Comparison of ENCODE assay signal across 11 cellular contexts in genomic region chr6:109478222-109478805, GRCh38. TPM values are rescaled to one million over a fixed set of nuclear protein-coding genes. Genes with fewer than 3 reads are reported as not detected.
DNase-seq lines count a peak whose midpoint lies in the region; ATAC-seq, FAIRE-seq and TF ChIP-seq lines count a peak whose summit lies in the region.
"Had no signal": no experiment of that assay in that cellular context is flagged by ENCODE, and none has a peak within 500 bp of the region (broad histone marks: within the 10 kb centered on the region; RNA-seq: fewer than 3 reads in every experiment).

No MANE protein-coding gene starts in this region.

- no peak for TF ChIP-seq RAD21 in HepG2 (CRISPR knock-in tag; IDR thresholded peaks at IDR 0.05)

- H3K4me2 ChIP-seq in HepG2 (ENCODE audit: low read depth, low read length) = peak overlapping the region; percentile 65

- H3K9me3 Mint-ChIP-seq in activated CD4-positive, alpha-beta memory T cell treated with anti-CD3 and anti-CD28 coated beads, Interleukin-2, amount 10 ng/mL, durations not matched to agents 7 days and 5 days = no peaks in the 10 kb centered on the region

- H3K9me3 ChIP-seq in HepG2 (ENCODE audit: low read length) = no peaks in the 10 kb centered on the region
- no peaks in the 10 kb centered on the region for H3K9me3 ChIP-seq in right lobe of liver
- no peaks in the 10 kb centered on the region for H3K9me3 ChIP-seq in iPS-15b (ENCODE audit: control insufficient read depth, insufficient read depth, low read length)
- H3K9me3 ChIP-seq: testis had no signal

- H3K27me3 ChIP-seq in HepG2 (ENCODE audit: control insufficient read depth in 1 of 2, insufficient read depth in 2 of 2, low read length in 2 of 2) (no peaks in the 10 kb centered on the region), right lobe of liver (no peaks in the 10 kb centered on the region), iPS-15b (ENCODE audit: control insufficient read depth, insufficient read depth, low read length) (no peaks in the 10 kb centered on the region)
- H3K27me3 ChIP-seq: testis had no signal

- WGBS in HepG2 (ENCODE audit: low lambda C conversion rate) = 77% methylated on average over 9 of the region's 9 CpGs
- WGBS in right lobe of liver (ENCODE audit: insufficient coverage, low coverage, low lambda C conversion rate, missing lambda C conversion rate) = 91% methylated on average over 9 of the region's 9 CpGs

- TF ChIP-seq POLR2A in HepG2 (IDR thresholded peaks at IDR 0.05; ENCODE audit: insufficient read depth in 1 of 2, low read depth in 2 of 2, low read length in 2 of 2) (no peak), right lobe of liver (IDR thresholded peaks at IDR 0.05) (no peak)

- ATAC-seq in HepG2 = no peak
- ATAC-seq in right lobe of liver = no peak
- no peak for ATAC-seq in HG03135 (IDR thresholded peaks at IDR 0.05; ENCODE audit: unreplicated experiment)

- TF ChIP-seq CTCF in HepG2 (CRISPR knock-in tag; IDR thresholded peaks at IDR 0.05) (no peak), right lobe of liver (IDR thresholded peaks at IDR 0.05) (no peak)

- no peaks in the 10 kb centered on the region for H4K20me1 ChIP-seq in HepG2 (ENCODE audit: insufficient read depth, low read length)

- peaks cover 74% of the 10 kb centered on the region for H3K4me1 Mint-ChIP-seq in activated CD4-positive, alpha-beta memory T cell treated with anti-CD3 and anti-CD28 coated beads, Interleukin-2, amount 10 ng/mL, durations not matched to agents 7 days and 5 days

- H3K79me2 ChIP-seq in HepG2 (ENCODE audit: insufficient read depth, low read length) = peaks cover 22% of the 10 kb centered on the region

- H3K4me1 ChIP-seq in HepG2 (ENCODE audit: insufficient read depth, low read length) (peaks cover 63% of the 10 kb centered on the region), right lobe of liver (peaks cover 0 to 27% (median 4%) of the 10 kb centered on the region in 4 donors), iPS-15b (ENCODE audit: control insufficient read depth, insufficient read depth, low read length) (peaks cover 15% of the 10 kb centered on the region)

- FAIRE-seq in HepG2 (lab: Jason Lieb, UNC) = no peak

- H3K27ac ChIP-seq in HepG2 (ENCODE audit: extremely low read length, insufficient read depth, low read length) (peak overlapping the region; percentile 36), right lobe of liver (no peak overlapping the region), substantia nigra (ENCODE audit: low read depth, low read length, poor library complexity, severe bottlenecking) (no peak overlapping the region)
- H3K27ac ChIP-seq: testis had no signal

- no peak for TF ChIP-seq EP300 in HepG2 (IDR thresholded peaks at IDR 0.05; ENCODE audit: low read depth in 2 of 2, low read length in 2 of 2)
- TF ChIP-seq EP300 in HepG2 (CRISPR knock-in tag; IDR thresholded peaks at IDR 0.05; ENCODE audit: borderline replicate concordance) = no peak

- POLR2A ChIA-PET in HepG2 (lab: Yijun Ruan, JAX) = no interaction called here
- POLR2A ChIA-PET in activated CD4-positive, alpha-beta memory T cell treated with anti-CD3 and anti-CD28 coated beads, Interleukin-2, amount 10 ng/mL, durations not matched to agents 7 days and 5 days (lab: Charles Lee) = interaction anchor here (0.6 to 8.1 kb wide), 8 partner anchors 13 to 384 kb away, joined by 3 to 139 read pairs (median 4); partner anchors contain the start of genes CD164, MICAL1 and SESN1

- H3K36me3 ChIP-seq in HepG2 (replicated peaks in 1 of 2; ENCODE audit: control insufficient read depth in 1 of 2, insufficient read depth in 2 of 2, low read length in 2 of 2) = peaks cover 7 to 27% of the 10 kb centered on the region in 2 experiments; a peak in 4 of 5 replicates
- H3K36me3 ChIP-seq in right lobe of liver = peaks cover 0 to 27% (median 3%) of the 10 kb centered on the region in 4 donors
- peaks cover 32% of the 10 kb centered on the region for H3K36me3 ChIP-seq in iPS-15b (ENCODE audit: control insufficient read depth, insufficient read depth, low read length)

- in situ Hi-C loops in HepG2 (cut with HindIII; ENCODE audit: extremely low pct_ligation_motif_present, low pct_unique_long_range_greater_than_20kb) = no loop called here

- intact Hi-C loops in HepG2 (cut with micrococcal nuclease; ENCODE audit: unreplicated experiment) = loop anchor here (2.0 kb wide), 1 partner anchor 38 kb away; the partner anchor contains the start of genes PPIL6 and SMPD2
- intact Hi-C loops in right lobe of liver (cut with DNase I) = no loop called here

- no peak overlapping the region for H2AFZ ChIP-seq in HepG2 (ENCODE audit: low read length)

- H3K4me3 ChIP-seq in HepG2 (replicated peaks in 1 of 3; ENCODE audit: insufficient read depth in 1 of 3, low read depth in 2 of 3, low read length in 3 of 3) (peak overlapping the region in 2 of 3 experiments; percentile 1 to 25; a peak in 2 of 6 replicates), right lobe of liver (no peak overlapping the region), iPS-15b (ENCODE audit: low read depth, low read length) (peak overlapping the region; percentile 36)
- H3K4me3 ChIP-seq: testis had no signal

- CTCF ChIA-PET in HepG2 (lab: Yijun Ruan, JAX; ENCODE audit: low intra/inter-chr PET ratio, low total read pairs) = no interaction called here
- CTCF ChIA-PET in activated CD4-positive, alpha-beta memory T cell treated with anti-CD3 and anti-CD28 coated beads, Interleukin-2, amount 10 ng/mL, durations not matched to agents 7 days and 5 days (lab: Charles Lee) = interaction anchor here (0.6 to 0.7 kb wide), 3 partner anchors 18 to 317 kb away, joined by 3 to 4 read pairs (median 3); no protein-coding TSS in a partner anchor

- BruUV-seq in HepG2 (replicated peaks; lab: Mats Ljungman, UMichigan) = no TSS peak

- peak overlapping the region; percentile 74 for H3K4me3 Mint-ChIP-seq in activated CD4-positive, alpha-beta memory T cell treated with anti-CD3 and anti-CD28 coated beads, Interleukin-2, amount 10 ng/mL, durations not matched to agents 7 days and 5 days

- H3K36me3 Mint-ChIP-seq in activated CD4-positive, alpha-beta memory T cell treated with anti-CD3 and anti-CD28 coated beads, Interleukin-2, amount 10 ng/mL, durations not matched to agents 7 days and 5 days (ENCODE audit: low read depth) = peaks cover 76% of the 10 kb centered on the region

- no peak overlapping the region for H3K9ac ChIP-seq in HepG2 (ENCODE audit: insufficient read depth, low read depth, low read length)
- no peak overlapping the region for H3K9ac ChIP-seq in iPS-15b (ENCODE audit: low read depth, low read length)

- H3K27me3 Mint-ChIP-seq in activated CD4-positive, alpha-beta memory T cell treated with anti-CD3 and anti-CD28 coated beads, Interleukin-2, amount 10 ng/mL, durations not matched to agents 7 days and 5 days = no peaks in the 10 kb centered on the region

- DNase-seq in HepG2 (ENCODE audit: low spot score) = no peak
- no peak for DNase-seq in right lobe of liver
- DNase-seq in activated CD4-positive, alpha-beta memory T cell treated with anti-CD3 and anti-CD28 coated beads, Interleukin-2, amount 10 ng/mL, durations not matched to agents 7 days and 5 days = no peak
- DNase-seq in T1000 (lab: John Stamatoyannopoulos, UW) = no peak
- DNase-seq in NCI-H146 (lab: John Stamatoyannopoulos, UW) = no peak
- no peak for DNase-seq in substantia nigra (lab: John Stamatoyannopoulos, UW)
- DNase-seq: amniotic stem cell, NCI-H446, testis had no signal

- peak overlapping the region; percentile 67 for H3K27ac Mint-ChIP-seq in activated CD4-positive, alpha-beta memory T cell treated with anti-CD3 and anti-CD28 coated beads, Interleukin-2, amount 10 ng/mL, durations not matched to agents 7 days and 5 days

RNA-seq across cellular contexts. Expression of gene ZBTB24, which starts 4.7 kb away (rescaled TPM):
- total RNA-seq in HepG2 (2016; rRNA removed; fragmentation: Illumina TruSeq; extraction: Trizol) (6.2 and 8.7 TPM in 2 replicates), right lobe of liver (1 to 10 TPM; 2.4 to 3.6 (median 2.7) TPM)
- total RNA-seq in HepG2 (2016; cell fraction: cytosol; rRNA removed; fragmentation: Illumina TruSeq; extraction: Trizol; ENCODE audit: low read depth) = 1.1 and 1.2 TPM in 2 replicates
- 6.7 and 8.3 TPM in 2 replicates for total RNA-seq in HepG2 (2016; cell fraction: insoluble cytoplasmic fraction; rRNA removed; fragmentation: Illumina TruSeq; extraction: Trizol)
- total RNA-seq in HepG2 (2016; cell fraction: membrane; rRNA removed; fragmentation: Illumina TruSeq; extraction: Trizol) = 4.0 and 4.6 TPM in 2 replicates
- 5.4 and 5.8 TPM in 2 replicates for total RNA-seq in HepG2 (2016; cell fraction: nucleus; rRNA removed; fragmentation: Illumina TruSeq; extraction: Trizol)
- 1.5 and 1.6 TPM in 2 replicates for polyA plus RNA-seq in HepG2 (2011; rRNA removed)
- polyA plus RNA-seq in HepG2 (2011; cell fraction: cytosol; rRNA removed) = 1.0 and 1.4 TPM in 2 replicates
- 1.5 and 1.7 TPM in 2 replicates for polyA plus RNA-seq in HepG2 (2011; cell fraction: nucleus; rRNA removed)
- polyA plus RNA-seq in HepG2 (2012) = 2.3 and 2.8 TPM in 2 replicates
- polyA plus RNA-seq in HepG2 (2016; cell fraction: cytosol; fragmentation: Illumina TruSeq; extraction: Trizol; ENCODE audit: low read depth) = 0.88 and 0.89 TPM in 2 replicates
- 6.1 and 6.3 TPM in 2 replicates for polyA plus RNA-seq in HepG2 (2016; cell fraction: insoluble cytoplasmic fraction; fragmentation: Illumina TruSeq; extraction: Trizol; ENCODE audit: low read depth)
- polyA plus RNA-seq in HepG2 (2016; cell fraction: membrane; fragmentation: Illumina TruSeq; extraction: Trizol; ENCODE audit: low read depth) = 1.9 and 2.0 TPM in 2 replicates
- 7.1 and 7.4 TPM in 2 replicates for polyA plus RNA-seq in HepG2 (2016; cell fraction: nucleus; fragmentation: Illumina TruSeq; extraction: Trizol; ENCODE audit: insufficient read depth, low read depth)
- 1.3 and 9.1 TPM in 2 replicates for polyA minus RNA-seq in HepG2 (2011; rRNA and poly(A)+ RNA removed; ENCODE audit: low replicate concordance)
- 2.5 and 3.1 TPM in 2 replicates for polyA minus RNA-seq in HepG2 (2011; cell fraction: cytosol; rRNA and poly(A)+ RNA removed)
- polyA minus RNA-seq in HepG2 (2011; cell fraction: nucleus; rRNA and poly(A)+ RNA removed) = 4.1 and 4.4 TPM in 2 replicates
- total RNA-seq in activated CD4-positive, alpha-beta memory T cell treated with anti-CD3 and anti-CD28 coated beads, Interleukin-2, amount 10 ng/mL, durations not matched to agents 7 days and 5 days = 10 to 100 TPM; 16.5 to 17.5 TPM

RNA-seq across cellular contexts. Expression of gene MICAL1, which starts 22.7 kb away (rescaled TPM):
- 1.9 and 6.9 TPM in 2 replicates for total RNA-seq in HepG2 (2016; rRNA removed; fragmentation: Illumina TruSeq; extraction: Trizol)
- total RNA-seq in HepG2 (2016; cell fraction: cytosol; rRNA removed; fragmentation: Illumina TruSeq; extraction: Trizol; ENCODE audit: low read depth) = 1.1 and 2.9 TPM in 2 replicates
- 2.2 and 7.5 TPM in 2 replicates for total RNA-seq in HepG2 (2016; cell fraction: insoluble cytoplasmic fraction; rRNA removed; fragmentation: Illumina TruSeq; extraction: Trizol)
- total RNA-seq in HepG2 (2016; cell fraction: membrane; rRNA removed; fragmentation: Illumina TruSeq; extraction: Trizol) = 0.87 and 1.4 TPM in 2 replicates
- 10.6 and 12.0 TPM in 2 replicates for total RNA-seq in HepG2 (2016; cell fraction: nucleus; rRNA removed; fragmentation: Illumina TruSeq; extraction: Trizol)
- polyA plus RNA-seq in HepG2 (2011; rRNA removed) = 39.0 and 48.0 TPM in 2 replicates
- polyA plus RNA-seq in HepG2 (2011; cell fraction: cytosol; rRNA removed) = 6.7 and 9.8 TPM in 2 replicates
- polyA plus RNA-seq in HepG2 (2011; cell fraction: nucleus; rRNA removed) = 432 and 521 TPM in 2 replicates
- polyA plus RNA-seq in HepG2 (2012) = 10.5 and 18.1 TPM in 2 replicates
- 0.25 and 0.36 TPM in 2 replicates for polyA plus RNA-seq in HepG2 (2016; cell fraction: cytosol; fragmentation: Illumina TruSeq; extraction: Trizol; ENCODE audit: low read depth)
- 2.0 and 2.3 TPM in 2 replicates for polyA plus RNA-seq in HepG2 (2016; cell fraction: insoluble cytoplasmic fraction; fragmentation: Illumina TruSeq; extraction: Trizol; ENCODE audit: low read depth)
- polyA plus RNA-seq in HepG2 (2016; cell fraction: membrane; fragmentation: Illumina TruSeq; extraction: Trizol; ENCODE audit: low read depth) = 0.81 and 0.95 TPM in 2 replicates
- polyA plus RNA-seq in HepG2 (2016; cell fraction: nucleus; fragmentation: Illumina TruSeq; extraction: Trizol; ENCODE audit: insufficient read depth, low read depth) = 40.3 and 54.1 TPM in 2 replicates
- 6.9 and 18.4 TPM in 2 replicates for polyA minus RNA-seq in HepG2 (2011; rRNA and poly(A)+ RNA removed; ENCODE audit: low replicate concordance)
- polyA minus RNA-seq in HepG2 (2011; cell fraction: cytosol; rRNA and poly(A)+ RNA removed) = 4.7 and 5.5 TPM in 2 replicates
- polyA minus RNA-seq in HepG2 (2011; cell fraction: nucleus; rRNA and poly(A)+ RNA removed) = 36.2 and 38.4 TPM in 2 replicates
- 10 to 100 TPM in 2 of 6 experiments, 1 to 10 TPM in 4; 1.4 to 11.7 (median 5.2) TPM for total RNA-seq in right lobe of liver
- total RNA-seq in activated CD4-positive, alpha-beta memory T cell treated with anti-CD3 and anti-CD28 coated beads, Interleukin-2, amount 10 ng/mL, durations not matched to agents 7 days and 5 days = 100 to 1,000 TPM; 125 to 128 TPM

RNA-seq across cellular contexts. Expression of gene SMPD2, which starts 37.8 kb away (rescaled TPM):
- total RNA-seq in HepG2 (2016; rRNA removed; fragmentation: Illumina TruSeq; extraction: Trizol) (6.7 and 10.6 TPM in 2 replicates), right lobe of liver (1 to 10 TPM; 3.2 to 7.7 (median 4.0) TPM)
- 4.6 and 5.2 TPM in 2 replicates for total RNA-seq in HepG2 (2016; cell fraction: cytosol; rRNA removed; fragmentation: Illumina TruSeq; extraction: Trizol; ENCODE audit: low read depth)
- 7.4 and 12.3 TPM in 2 replicates for total RNA-seq in HepG2 (2016; cell fraction: insoluble cytoplasmic fraction; rRNA removed; fragmentation: Illumina TruSeq; extraction: Trizol)
- 8.5 and 8.7 TPM in 2 replicates for total RNA-seq in HepG2 (2016; cell fraction: membrane; rRNA removed; fragmentation: Illumina TruSeq; extraction: Trizol)
- total RNA-seq in HepG2 (2016; cell fraction: nucleus; rRNA removed; fragmentation: Illumina TruSeq; extraction: Trizol) = 12.1 and 13.9 TPM in 2 replicates
- 5.9 and 6.9 TPM in 2 replicates for polyA plus RNA-seq in HepG2 (2011; rRNA removed)
- polyA plus RNA-seq in HepG2 (2011; cell fraction: cytosol; rRNA removed) = 5.0 and 5.8 TPM in 2 replicates
- 15.0 and 17.9 TPM in 2 replicates for polyA plus RNA-seq in HepG2 (2011; cell fraction: nucleus; rRNA removed)
- 2.4 and 4.1 TPM in 2 replicates for polyA plus RNA-seq in HepG2 (2012)
- 5.7 and 6.5 TPM in 2 replicates for polyA plus RNA-seq in HepG2 (2016; cell fraction: cytosol; fragmentation: Illumina TruSeq; extraction: Trizol; ENCODE audit: low read depth)
- polyA plus RNA-seq in HepG2 (2016; cell fraction: insoluble cytoplasmic fraction; fragmentation: Illumina TruSeq; extraction: Trizol; ENCODE audit: low read depth) = 7.1 and 7.3 TPM in 2 replicates
- 5.9 and 8.0 TPM in 2 replicates for polyA plus RNA-seq in HepG2 (2016; cell fraction: membrane; fragmentation: Illumina TruSeq; extraction: Trizol; ENCODE audit: low read depth)
- 13.1 and 18.5 TPM in 2 replicates for polyA plus RNA-seq in HepG2 (2016; cell fraction: nucleus; fragmentation: Illumina TruSeq; extraction: Trizol; ENCODE audit: insufficient read depth, low read depth)
- polyA minus RNA-seq in HepG2 (2011; rRNA and poly(A)+ RNA removed; ENCODE audit: low replicate concordance) = 8.7 and 50.0 TPM in 2 replicates
- 1.8 and 3.3 TPM in 2 replicates for polyA minus RNA-seq in HepG2 (2011; cell fraction: cytosol; rRNA and poly(A)+ RNA removed)
- 15.7 and 21.8 TPM in 2 replicates for polyA minus RNA-seq in HepG2 (2011; cell fraction: nucleus; rRNA and poly(A)+ RNA removed)
- total RNA-seq in activated CD4-positive, alpha-beta memory T cell treated with anti-CD3 and anti-CD28 coated beads, Interleukin-2, amount 10 ng/mL, durations not matched to agents 7 days and 5 days = 10 to 100 TPM; 15.9 to 16.9 TPM

RNA-seq across cellular contexts. Expression of gene PPIL6, which starts 37.9 kb away (rescaled TPM):
- total RNA-seq in HepG2 (2016; rRNA removed; fragmentation: Illumina TruSeq; extraction: Trizol) (0.22 TPM in 1 of 2 replicates, not detected in the other), right lobe of liver (under 1 TPM in 4 of 6 experiments, not detected in 2; 0.12 to 0.42 (median 0.33) TPM)
- not detected in 2 replicates for total RNA-seq in HepG2 (2016; cell fraction: cytosol; rRNA removed; fragmentation: Illumina TruSeq; extraction: Trizol; ENCODE audit: low read depth)
- total RNA-seq in HepG2 (2016; cell fraction: insoluble cytoplasmic fraction; rRNA removed; fragmentation: Illumina TruSeq; extraction: Trizol) = 0.16 and 0.48 TPM in 2 replicates
- total RNA-seq in HepG2 (2016; cell fraction: membrane; rRNA removed; fragmentation: Illumina TruSeq; extraction: Trizol) = 0.19 TPM in 1 of 2 replicates, not detected in the other
- not detected in 2 replicates for total RNA-seq in HepG2 (2016; cell fraction: nucleus; rRNA removed; fragmentation: Illumina TruSeq; extraction: Trizol)
- polyA plus RNA-seq in HepG2 (2011; rRNA removed) = 0.01 and 0.46 TPM in 2 replicates
- 0.05 and 0.12 TPM in 2 replicates for polyA plus RNA-seq in HepG2 (2011; cell fraction: cytosol; rRNA removed)
- not detected in 2 replicates for polyA plus RNA-seq in HepG2 (2011; cell fraction: nucleus; rRNA removed)
- polyA plus RNA-seq in HepG2 (2012) = 0.11 TPM in 1 of 2 replicates, not detected in the other
- 0.31 TPM in 1 of 2 replicates, not detected in the other for polyA plus RNA-seq in HepG2 (2016; cell fraction: cytosol; fragmentation: Illumina TruSeq; extraction: Trizol; ENCODE audit: low read depth)
- polyA plus RNA-seq in HepG2 (2016; cell fraction: insoluble cytoplasmic fraction; fragmentation: Illumina TruSeq; extraction: Trizol; ENCODE audit: low read depth) = not detected in 2 replicates
- polyA plus RNA-seq in HepG2 (2016; cell fraction: membrane; fragmentation: Illumina TruSeq; extraction: Trizol; ENCODE audit: low read depth) = 0.13 TPM in 1 of 2 replicates, not detected in the other
- not detected in 2 replicates for polyA plus RNA-seq in HepG2 (2016; cell fraction: nucleus; fragmentation: Illumina TruSeq; extraction: Trizol; ENCODE audit: insufficient read depth, low read depth)
- 0.87 TPM in 1 of 2 replicates, not detected in the other for polyA minus RNA-seq in HepG2 (2011; rRNA and poly(A)+ RNA removed; ENCODE audit: low replicate concordance)
- polyA minus RNA-seq in HepG2 (2011; cell fraction: cytosol; rRNA and poly(A)+ RNA removed) = not detected in 2 replicates
- not detected in 2 replicates for polyA minus RNA-seq in HepG2 (2011; cell fraction: nucleus; rRNA and poly(A)+ RNA removed)
- total RNA-seq in activated CD4-positive, alpha-beta memory T cell treated with anti-CD3 and anti-CD28 coated beads, Interleukin-2, amount 10 ng/mL, durations not matched to agents 7 days and 5 days = not detected

Comparison
In these comparisons a context has a peak if more than half of its experiments do, and no peak if none do; other contexts are left out.
1. H3K4me3 ChIP-seq: peak in HepG2 (2 of 3) and iPS-15b (single experiment); none in right lobe of liver (0 of 3).
2. RNA of gene MICAL1, which starts 22.7 kb away (total RNA-seq): 125 to 128 TPM in activated CD4-positive, alpha-beta memory T cell treated with anti-CD3 and anti-CD28 coated beads, Interleukin-2, amount 10 ng/mL, durations not matched to agents 7 days and 5 days; 1.4 to 11.7 TPM in right lobe of liver and 0.87 to 12.0 TPM in HepG2; every median in the first group is over 4 times any median in the second.